In the genomic region with DNA sequence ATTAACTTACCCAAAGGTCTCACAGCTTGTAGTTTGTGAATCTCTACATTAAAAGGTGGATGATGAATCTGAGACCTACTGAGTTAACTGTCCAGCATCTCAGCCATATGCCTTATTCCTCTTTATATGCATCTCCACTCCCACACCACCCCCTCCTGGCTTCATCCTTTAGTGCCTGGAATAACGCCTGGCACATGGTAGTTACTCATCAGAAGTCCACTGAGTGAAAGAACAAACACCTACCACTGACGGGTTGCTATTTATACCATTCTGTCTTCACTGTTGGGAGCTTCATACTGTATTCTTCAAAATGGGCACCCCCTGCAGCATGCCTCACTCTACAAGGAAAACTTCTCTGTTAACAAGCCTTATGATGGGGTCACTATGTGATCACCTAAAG, we compare ENCODE assay signal across 16 cellular contexts. TPM values are rescaled to one million over a fixed set of nuclear protein-coding genes. Genes with fewer than 3 reads are reported as not detected.
DNase-seq lines count a peak whose midpoint lies in the region; ATAC-seq and TF ChIP-seq lines count a peak whose summit lies in the region.
"Had no signal": no experiment of that assay in that cellular context is flagged by ENCODE, and none has a peak within 500 bp of the region (broad histone marks: within the 10 kb centered on the region; RNA-seq: fewer than 3 reads in every experiment).

A gene with protein sequence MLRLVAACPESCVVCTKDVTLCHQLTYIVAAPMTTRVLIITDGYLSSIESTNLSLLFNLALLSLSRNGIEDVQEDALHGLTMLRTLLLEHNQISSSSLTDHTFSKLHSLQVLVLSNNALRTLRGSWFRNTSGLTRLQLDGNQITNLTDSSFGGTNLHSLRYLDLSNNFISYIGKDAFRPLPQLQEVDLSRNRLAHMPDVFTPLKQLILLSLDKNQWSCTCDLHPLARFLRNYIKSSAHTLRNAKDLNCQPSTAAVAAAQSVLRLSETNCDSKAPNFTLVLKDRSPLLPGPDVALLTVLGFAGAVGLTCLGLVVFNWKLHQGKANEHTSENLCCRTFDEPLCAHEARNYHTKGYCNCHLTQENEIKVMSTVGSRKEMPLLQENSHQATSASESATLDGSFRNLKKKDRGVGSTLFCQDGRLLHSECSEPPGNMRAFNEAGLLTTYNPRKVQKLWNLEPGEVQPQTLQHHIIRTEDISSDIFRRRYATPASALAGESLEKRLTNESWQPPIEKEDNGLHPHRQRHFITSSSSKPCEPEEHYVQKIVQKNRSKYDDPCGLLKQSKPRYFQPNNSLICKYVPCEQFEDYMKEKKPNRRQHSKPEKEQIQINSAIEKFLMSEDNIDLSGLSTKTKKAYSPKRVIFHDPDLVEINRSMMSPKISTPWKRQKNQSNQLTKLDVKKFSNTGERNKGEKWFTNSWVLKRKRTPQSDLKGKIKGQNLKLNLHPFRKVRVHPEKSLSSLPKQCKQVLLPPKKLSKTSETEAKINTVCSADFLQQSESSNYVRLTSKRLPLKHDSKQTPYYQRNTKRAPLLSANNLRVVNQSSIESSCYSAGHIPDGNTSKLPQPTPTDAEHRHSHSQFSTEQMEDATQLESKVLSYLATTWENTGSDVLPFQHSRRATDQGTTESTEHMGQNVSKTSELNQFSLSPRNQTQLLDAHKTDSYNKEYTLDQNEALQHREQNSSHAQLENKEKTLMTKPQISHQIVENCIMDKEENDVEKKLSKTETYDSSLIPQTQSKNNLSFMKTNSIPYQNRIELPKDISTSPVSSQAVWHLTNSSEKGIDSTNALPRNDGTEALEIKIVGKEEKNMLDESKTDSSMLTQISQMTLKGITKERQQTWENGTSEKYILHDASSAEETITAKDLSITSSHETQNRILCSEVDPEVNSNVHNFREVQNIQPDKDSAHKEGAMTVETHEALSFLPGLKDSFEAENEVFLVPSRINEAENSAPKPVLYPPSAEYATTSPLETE (minus strand): TSS at position 96 of the 400 bp plus-strand sequence. CDS start 29,262 bp downstream, outside the sequence.

- H3K27ac Mint-ChIP-seq in brain, result peak within 1 kb of the TSS in 3 of 5 experiments; percentile 3 to 76 (median 22)
- no peak within 1 kb of the TSS for H3K27ac Mint-ChIP-seq in stimulated activated naive CD8-positive, alpha-beta T cell treated with anti-CD3 and anti-CD28 coated beads, Interleukin-15, amount 100 ng/mL, for 72 hours

- peaks cover 29% of the 10 kb centered on the region for H3K4me1 Mint-ChIP-seq in brain
- H3K4me1 Mint-ChIP-seq in stimulated activated naive CD8-positive, alpha-beta T cell treated with anti-CD3 and anti-CD28 coated beads, Interleukin-15, amount 100 ng/mL, for 72 hours, result no peaks in the 10 kb centered on the region

- peak in 1 of 2 donors; percentile 69 for ATAC-seq in right cardiac atrium
- no peak for ATAC-seq in stimulated activated naive CD8-positive, alpha-beta T cell treated with anti-CD3 and anti-CD28 coated beads, Interleukin-15, amount 100 ng/mL, for 72 hours

- 36% methylated on average over 2 of the region's 2 CpGs for WGBS in right cardiac atrium
- 67 to 75% methylated on average over 2 of the region's 2 CpGs for WGBS in thyroid gland, 2 donors

- H3K4me3 ChIP-seq in right cardiac atrium (ENCODE audit: low read length) (no peak within 1 kb of the TSS), thyroid gland (replicated peaks in 1 of 3) (no peak within 1 kb of the TSS)
- H3K4me3 ChIP-seq: GM23248, PC-9 had no signal

- TF ChIP-seq POLR2A in thyroid gland (IDR thresholded peaks at IDR 0.05), result no peak

- H3K9me3 Mint-ChIP-seq in brain, result no peaks in the 10 kb centered on the region
- H3K9me3 Mint-ChIP-seq in stimulated activated naive CD8-positive, alpha-beta T cell treated with anti-CD3 and anti-CD28 coated beads, Interleukin-15, amount 100 ng/mL, for 72 hours, result no peaks in the 10 kb centered on the region

- peak within 1 kb of the TSS; percentile 45 for H3K27ac ChIP-seq in right cardiac atrium (ENCODE audit: low read length)
- peak within 1 kb of the TSS; percentile 63 for H3K27ac ChIP-seq in temporal lobe (ENCODE audit: low read depth, low read length)
- no peak within 1 kb of the TSS for H3K27ac ChIP-seq in thyroid gland
- H3K27ac ChIP-seq: C4-2B, GM23248, PC-9 had no signal

- peak; percentile 8 for DNase-seq in SHP77 treated with DMSO at 0.1 percent for 48 hours (lab: John Stamatoyannopoulos, UW)
- no peak for DNase-seq in SHP77 (lab: John Stamatoyannopoulos, UW)
- no peak for DNase-seq in right cardiac atrium
- no peak for DNase-seq in thyroid gland
- no peak for DNase-seq in stimulated activated naive CD8-positive, alpha-beta T cell treated with anti-CD3 and anti-CD28 coated beads, Interleukin-15, amount 100 ng/mL, for 72 hours
- no peak for DNase-seq in midbrain (lab: John Stamatoyannopoulos, UW)
- DNase-seq: DMS79, GM23248, NCI-H1436 treated with DMSO at 0.1 percent for 48 hours, NCI-H2081 treated with DMSO at 0.1 percent for 48 hours, NCI-H2227 treated with DMSO at 0.1 percent for 48 hours, NCI-H526, PC-9 had no signal

- no peaks in the 10 kb centered on the region for H3K36me3 ChIP-seq in thyroid gland

- no peak for TF ChIP-seq CTCF in brain (conservative IDR thresholded peaks at IDR 0.05)
- TF ChIP-seq CTCF in thyroid gland (IDR thresholded peaks at IDR 0.05), result no peak

- no peaks in the 10 kb centered on the region for H3K9me3 ChIP-seq in right cardiac atrium (ENCODE audit: control insufficient read depth, low read length)
- H3K9me3 ChIP-seq in thyroid gland, result no peaks in the 10 kb centered on the region

- intact Hi-C loops in right cardiac atrium (cut with DNase I) (no loop called here), thyroid gland (cut with DNase I) (no loop called here)

- H3K4me1 ChIP-seq in right cardiac atrium (ENCODE audit: control insufficient read depth, insufficient read depth, low read length) (peaks cover 2% of the 10 kb centered on the region), thyroid gland (no peaks in the 10 kb centered on the region)

- no peaks in the 10 kb centered on the region for H3K36me3 Mint-ChIP-seq in brain

- H3K27me3 Mint-ChIP-seq in brain, result no peaks in the 10 kb centered on the region
- no peaks in the 10 kb centered on the region for H3K27me3 Mint-ChIP-seq in stimulated activated naive CD8-positive, alpha-beta T cell treated with anti-CD3 and anti-CD28 coated beads, Interleukin-15, amount 100 ng/mL, for 72 hours

- H3K4me3 Mint-ChIP-seq in brain, result peak within 1 kb of the TSS in 1 of 5 experiments; percentile 12
- H3K4me3 Mint-ChIP-seq in stimulated activated naive CD8-positive, alpha-beta T cell treated with anti-CD3 and anti-CD28 coated beads, Interleukin-15, amount 100 ng/mL, for 72 hours, result no peak within 1 kb of the TSS

- H3K27me3 ChIP-seq in right cardiac atrium (ENCODE audit: control insufficient read depth, insufficient read depth) (no peaks in the 10 kb centered on the region), thyroid gland (no peaks in the 10 kb centered on the region)

RNA-seq across cellular contexts. Expression of the gene that starts here (rescaled TPM):
- polyA plus RNA-seq in brain (ENCODE audit: insufficient read depth, low read depth, low replicate concordance), result not detected
- total RNA-seq in right cardiac atrium, result not detected
- polyA plus RNA-seq in right cardiac atrium, result not detected
- under 0.01 TPM for total RNA-seq in temporal lobe
- not detected for total RNA-seq in thyroid gland
- total RNA-seq: GM23248, PC-9 had no signal
- polyA plus RNA-seq: GM23248 had no signal

Comparison
In these comparisons a context has a peak if more than half of its experiments do, and no peak if none do; other contexts are left out.
1. H3K27ac Mint-ChIP-seq: peak in brain (3 of 5); none in stimulated activated naive CD8-positive, alpha-beta T cell treated with anti-CD3 and anti-CD28 coated beads, Interleukin-15, amount 100 ng/mL, for 72 hours (0 of 2).
2. H3K27ac ChIP-seq: peak in right cardiac atrium (single experiment) and temporal lobe (single experiment); none in thyroid gland (0 of 3).